Comparison of ENCODE assay signal across 8 cellular contexts in genomic region chr2:55431982-55432627, GRCh38. TPM values are rescaled to one million over a fixed set of nuclear protein-coding genes. Genes with fewer than 3 reads are reported as not detected.
DNase-seq lines count a peak whose midpoint lies in the region; ATAC-seq and TF ChIP-seq lines count a peak whose summit lies in the region.

No MANE protein-coding gene starts in this region.

- H2BK5ac ChIP-seq in IMR-90 (ENCODE audit: low read depth, low read length, poor library complexity, severe bottlenecking), result no peak overlapping the region

- peak; percentile 30 for TF ChIP-seq CTCF in AG04449 (IDR thresholded peaks at IDR 0.05; ENCODE audit: insufficient read depth, low read length, missing control alignments)
- TF ChIP-seq CTCF in GM13976 (IDR thresholded peaks at IDR 0.05; ENCODE audit: borderline replicate concordance, control extremely low read depth, extremely low read depth, insufficient read depth, missing control alignments), result peak; percentile 37
- peak; percentile 68 for TF ChIP-seq CTCF in IMR-90 (conservative IDR thresholded peaks at IDR 0.05; ENCODE audit: low read depth, low read length)
- peak; percentile 51 to 79 (median 64) for TF ChIP-seq CTCF in adrenal gland (IDR thresholded peaks at IDR 0.05)
- peak; percentile 64 for TF ChIP-seq CTCF in hepatocyte (IDR thresholded peaks at IDR 0.05; ENCODE audit: poor library complexity)
- peak; percentile 66 for TF ChIP-seq CTCF in thoracic aorta (IDR thresholded peaks at IDR 0.05)

- H4K20me1 ChIP-seq in IMR-90 (ENCODE audit: insufficient read depth, low read length), result no peaks in the 10 kb centered on the region
- no peaks in the 10 kb centered on the region for H4K20me1 ChIP-seq in hepatocyte (ENCODE audit: insufficient read depth, poor library complexity, severe bottlenecking)

- no peaks in the 10 kb centered on the region for H3K36me3 ChIP-seq in IMR-90 (ENCODE audit: control insufficient read depth, insufficient read depth, low read length)
- no peaks in the 10 kb centered on the region for H3K36me3 ChIP-seq in adrenal gland (replicated peaks in 1 of 2)
- no peaks in the 10 kb centered on the region for H3K36me3 ChIP-seq in hepatocyte (replicated peaks; ENCODE audit: insufficient read depth, low read depth)
- no peaks in the 10 kb centered on the region for H3K36me3 ChIP-seq in thoracic aorta

- H4K91ac ChIP-seq in IMR-90 (ENCODE audit: insufficient read depth, low read depth, low read length), result no peak overlapping the region

- H2AK5ac ChIP-seq in IMR-90 (ENCODE audit: low read depth, low read length), result no peak overlapping the region

- intact Hi-C loops in IMR-90 (cut with micrococcal nuclease) (loop anchor here (2.0 to 10.0 kb wide), 2 partner anchors 53 to 79 kb away; no protein-coding TSS in a partner anchor), adrenal gland (cut with DNase I) (no loop called here)

- H2AFZ ChIP-seq in IMR-90 (replicated peaks; ENCODE audit: low read length, poor library complexity) (no peak overlapping the region), hepatocyte (no peak overlapping the region)

- no peak overlapping the region for H2BK20ac ChIP-seq in IMR-90 (ENCODE audit: low read depth, low read length)

- H3K4me3 ChIP-seq in AG04449 (ENCODE audit: low read depth, low read length), result no peak overlapping the region
- no peak overlapping the region for H3K4me3 ChIP-seq in IMR-90 (ENCODE audit: insufficient read depth, low read depth, low read length)
- H3K4me3 ChIP-seq in adrenal gland, result no peak overlapping the region
- H3K4me3 ChIP-seq in hepatocyte, result no peak overlapping the region
- H3K4me3 ChIP-seq in thoracic aorta, result no peak overlapping the region

- H3K79me2 ChIP-seq in hepatocyte, result no peaks in the 10 kb centered on the region

- no peaks in the 10 kb centered on the region for H3K9me2 ChIP-seq in hepatocyte (replicated peaks; ENCODE audit: insufficient read depth)

- H2BK120ac ChIP-seq in IMR-90 (ENCODE audit: low read depth, low read length), result no peak overlapping the region

- H2AK9ac ChIP-seq in IMR-90 (replicated peaks; ENCODE audit: low read depth, low read length, poor library complexity), result no peak overlapping the region

- no peak for DNase-seq in AG04449 (ENCODE audit: low read depth, low spot score)
- DNase-seq in GM13976 (ENCODE audit: low spot score), result peak; percentile 55
- peak; percentile 56 for DNase-seq in IMR-90
- no peak for DNase-seq in adrenal gland
- DNase-seq in hepatocyte (ENCODE audit: low spot score), result peak; percentile 43
- DNase-seq in thoracic aorta (ENCODE audit: low spot score), result no peak
- DNase-seq in T-helper 2 cell treated with Interferon-gamma antibody and Interleukin-4, amounts not matched to agents 5 μg/mL and 100 μg/mL, for 36 hours (ENCODE audit: low spot score), result no peak
- DNase-seq in activated CD4-positive, alpha-beta T cell treated with anti-CD3 and anti-CD28 coated beads for 1 hour, result no peak

- TF ChIP-seq POLR2A in IMR-90 (IDR thresholded peaks at IDR 0.05; ENCODE audit: low read depth, low read length), result no peak
- no peak for TF ChIP-seq POLR2A in adrenal gland (IDR thresholded peaks at IDR 0.05)

- H3K9ac ChIP-seq in IMR-90 (ENCODE audit: low read depth, low read length), result no peak overlapping the region

- no peaks in the 10 kb centered on the region for H3K4me1 Mint-ChIP-seq in T-helper 2 cell treated with Interferon-gamma antibody and Interleukin-4, amounts not matched to agents 5 μg/mL and 100 μg/mL, for 36 hours (ENCODE audit: low read depth)

- H3K27me3 ChIP-seq in IMR-90 (ENCODE audit: control insufficient read depth, insufficient read depth, low read length) (peaks cover 1% of the 10 kb centered on the region; the same call in 1 of the 2 replicates), adrenal gland (no peaks in the 10 kb centered on the region), hepatocyte (no peaks in the 10 kb centered on the region), thoracic aorta (replicated peaks; ENCODE audit: insufficient read depth) (no peaks in the 10 kb centered on the region)

- in situ Hi-C loops in GM13976 (cut with MboI; ENCODE audit: low sequenced_read_pairs, unreplicated experiment), result no loop called here
- in situ Hi-C loops in IMR-90 (cut with MboI; ENCODE audit: low sequenced_read_pairs), result no loop called here

- no peaks in the 10 kb centered on the region for H3K79me1 ChIP-seq in IMR-90 (ENCODE audit: low read depth in 1 of 2, low read length in 2 of 2)

- H4K5ac ChIP-seq in IMR-90 (ENCODE audit: low read depth, low read length), result no peak overlapping the region

- H3K27ac ChIP-seq in IMR-90 (ENCODE audit: insufficient read depth, low read length) (no peak overlapping the region), adrenal gland (no peak overlapping the region), hepatocyte (no peak overlapping the region), thoracic aorta (no peak overlapping the region)

- WGBS in IMR-90 (ENCODE audit: extremely low coverage in 2 of 2, insufficient read length in 1 of 2), 2 experiments, result no CpG with 5 or more reads among the region's 3 CpGs
- WGBS in adrenal gland, 4 donors, result 36 to 39% (median 37%) methylated on average over 3 of the region's 3 CpGs
- WGBS in hepatocyte (ENCODE audit: low lambda C conversion rate, missing lambda C conversion rate), result 62% methylated on average over 3 of the region's 3 CpGs

- H3K56ac ChIP-seq in IMR-90 (ENCODE audit: extremely low read depth, insufficient read depth, low read length), result no peak overlapping the region

- H3K27ac Mint-ChIP-seq in T-helper 2 cell treated with Interferon-gamma antibody and Interleukin-4, amounts not matched to agents 5 μg/mL and 100 μg/mL, for 36 hours, result no peak overlapping the region

- CTCF ChIA-PET in AG04449 (lab: Yijun Ruan, JAX) (interaction anchor here (0.6 to 1.5 kb wide), 24 partner anchors 9 to 254 kb away, joined by 3 to 8 read pairs (median 4); partner anchors contain the start of genes CCDC88A and RPS27A), IMR-90 (lab: Yijun Ruan, JAX) (interaction anchor here (0.7 to 1.0 kb wide), 3 partner anchors 9 to 533 kb away, joined by 3 to 6 read pairs (median 3); no protein-coding TSS in a partner anchor)

- dilution Hi-C loops in IMR-90 (cut with HindIII; ENCODE audit: low sequenced_read_pairs, unreplicated experiment), result no loop called here

- H3K36me3 Mint-ChIP-seq in T-helper 2 cell treated with Interferon-gamma antibody and Interleukin-4, amounts not matched to agents 5 μg/mL and 100 μg/mL, for 36 hours (ENCODE audit: low read depth), result no peaks in the 10 kb centered on the region

- H3K4me1 ChIP-seq in IMR-90 (ENCODE audit: control insufficient read depth, insufficient read depth, low read length) (no peaks in the 10 kb centered on the region), adrenal gland (replicated peaks in 1 of 2) (no peaks in the 10 kb centered on the region), hepatocyte (ENCODE audit: insufficient read depth) (no peaks in the 10 kb centered on the region), thoracic aorta (ENCODE audit: control insufficient read depth in 1 of 2, low read depth in 2 of 2) (peaks cover 4 to 5% of the 10 kb centered on the region in 2 donors)

- H3K4ac ChIP-seq in IMR-90 (ENCODE audit: low read depth, low read length), result no peak overlapping the region

- H3K27me3 Mint-ChIP-seq in T-helper 2 cell treated with Interferon-gamma antibody and Interleukin-4, amounts not matched to agents 5 μg/mL and 100 μg/mL, for 36 hours (ENCODE audit: low read depth), result peaks cover 2% of the 10 kb centered on the region

- H3K9me3 ChIP-seq in IMR-90 (ENCODE audit: control insufficient read depth, insufficient read depth, low read length) (no peaks in the 10 kb centered on the region), adrenal gland (replicated peaks in 1 of 3) (no peaks in the 10 kb centered on the region), hepatocyte (ENCODE audit: low read depth) (no peaks in the 10 kb centered on the region), thoracic aorta (no peaks in the 10 kb centered on the region)

- no peak overlapping the region for H3K23ac ChIP-seq in IMR-90 (ENCODE audit: low read depth, low read length)

- H3K14ac ChIP-seq in IMR-90 (replicated peaks; ENCODE audit: low read depth, low read length), result no peak overlapping the region

- TF ChIP-seq RAD21 in IMR-90 (IDR thresholded peaks at IDR 0.05; ENCODE audit: low read length), result peak; percentile 72

- H3K18ac ChIP-seq in IMR-90 (ENCODE audit: low read depth, low read length), result no peak overlapping the region

- no peaks in the 10 kb centered on the region for H3K9me1 ChIP-seq in IMR-90 (ENCODE audit: insufficient read depth, low read length)

- no peak overlapping the region for H3K4me3 Mint-ChIP-seq in T-helper 2 cell treated with Interferon-gamma antibody and Interleukin-4, amounts not matched to agents 5 μg/mL and 100 μg/mL, for 36 hours

- ATAC-seq in IMR-90 (ENCODE audit: low read depth) (peak; percentile 79), thoracic aorta (ENCODE audit: insufficient number of reproducible peaks, low FRiP score, low read depth) (no peak)

- POLR2A ChIA-PET in AG04449 (lab: Yijun Ruan, JAX) (no interaction called here), IMR-90 (lab: Charles Lee; ENCODE audit: unreplicated experiment) (no interaction called here)

- BruUV-seq in IMR-90 (replicated peaks; lab: Mats Ljungman, UMichigan), result no TSS peak

- no peak overlapping the region for H4K8ac ChIP-seq in IMR-90 (ENCODE audit: low read depth in 2 of 2, low read length in 2 of 2)

- H3K9me3 Mint-ChIP-seq in T-helper 2 cell treated with Interferon-gamma antibody and Interleukin-4, amounts not matched to agents 5 μg/mL and 100 μg/mL, for 36 hours, result no peaks in the 10 kb centered on the region

- no peak overlapping the region for H2BK15ac ChIP-seq in IMR-90 (ENCODE audit: low read depth, low read length)

- H3K4me2 ChIP-seq in IMR-90 (ENCODE audit: low read depth, low read length), result no peak overlapping the region
- no peak overlapping the region for H3K4me2 ChIP-seq in hepatocyte

TF ChIP-seq in IMR-90, 13 proteins besides CTCF, POLR2A, EP300 and RAD21 (continues in another document):
- TF ChIP-seq SMC3 (IDR thresholded peaks at IDR 0.05; ENCODE audit: low read depth, low read length) (peak; percentile 50; the same call in 1 of the 2 replicates), MAFK (IDR thresholded peaks at IDR 0.05; ENCODE audit: low read depth, low read length) (peak; percentile 72), CEBPB (IDR thresholded peaks at IDR 0.05; ENCODE audit: low read depth, low read length) (no peak)

RNA-seq across cellular contexts. Expression of gene CCDC88A, which starts 12.4 kb away (rescaled TPM):
- total RNA-seq in IMR-90 (2012; rRNA removed) (63.8 and 66.1 TPM in 2 replicates), adrenal gland (10 to 100 TPM; 18.5 to 71.3 (median 46.8) TPM), hepatocyte (30.4 and 31.0 TPM in 2 replicates), thoracic aorta (10 to 100 TPM; 50.0 to 74.5 TPM)
- polyA plus RNA-seq in IMR-90 (2012; rRNA removed) (13.0 and 15.6 TPM in 2 replicates), adrenal gland (10 to 100 TPM; 20.9 to 84.9 (median 31.9) TPM), hepatocyte (12.2 and 16.6 TPM in 2 replicates)
- 2.9 and 4.8 TPM in 2 replicates for polyA plus RNA-seq in IMR-90 (2012; cell fraction: cytosol; rRNA removed)
- 6.7 and 40.3 TPM in 2 replicates for polyA plus RNA-seq in IMR-90 (2012; cell fraction: nucleus; rRNA removed; ENCODE audit: low replicate concordance)

Comparison
In these comparisons a context has a peak if more than half of its experiments do, and no peak if none do; other contexts are left out.
1. DNase-seq: peak in GM13976 (single experiment), IMR-90 (single experiment) and hepatocyte (single experiment); none in AG04449 (single experiment), adrenal gland (0 of 7), thoracic aorta (single experiment), T-helper 2 cell treated with Interferon-gamma antibody and Interleukin-4, amounts not matched to agents 5 μg/mL and 100 μg/mL, for 36 hours (single experiment) and activated CD4-positive, alpha-beta T cell treated with anti-CD3 and anti-CD28 coated beads for 1 hour (single experiment).
2. Peak in every context shown above with its lines, with median percentiles within 50 percentile points of each other: CTCF ChIP-seq.